Comparison of ENCODE assay signal across 8 cellular contexts in the genomic region with DNA sequence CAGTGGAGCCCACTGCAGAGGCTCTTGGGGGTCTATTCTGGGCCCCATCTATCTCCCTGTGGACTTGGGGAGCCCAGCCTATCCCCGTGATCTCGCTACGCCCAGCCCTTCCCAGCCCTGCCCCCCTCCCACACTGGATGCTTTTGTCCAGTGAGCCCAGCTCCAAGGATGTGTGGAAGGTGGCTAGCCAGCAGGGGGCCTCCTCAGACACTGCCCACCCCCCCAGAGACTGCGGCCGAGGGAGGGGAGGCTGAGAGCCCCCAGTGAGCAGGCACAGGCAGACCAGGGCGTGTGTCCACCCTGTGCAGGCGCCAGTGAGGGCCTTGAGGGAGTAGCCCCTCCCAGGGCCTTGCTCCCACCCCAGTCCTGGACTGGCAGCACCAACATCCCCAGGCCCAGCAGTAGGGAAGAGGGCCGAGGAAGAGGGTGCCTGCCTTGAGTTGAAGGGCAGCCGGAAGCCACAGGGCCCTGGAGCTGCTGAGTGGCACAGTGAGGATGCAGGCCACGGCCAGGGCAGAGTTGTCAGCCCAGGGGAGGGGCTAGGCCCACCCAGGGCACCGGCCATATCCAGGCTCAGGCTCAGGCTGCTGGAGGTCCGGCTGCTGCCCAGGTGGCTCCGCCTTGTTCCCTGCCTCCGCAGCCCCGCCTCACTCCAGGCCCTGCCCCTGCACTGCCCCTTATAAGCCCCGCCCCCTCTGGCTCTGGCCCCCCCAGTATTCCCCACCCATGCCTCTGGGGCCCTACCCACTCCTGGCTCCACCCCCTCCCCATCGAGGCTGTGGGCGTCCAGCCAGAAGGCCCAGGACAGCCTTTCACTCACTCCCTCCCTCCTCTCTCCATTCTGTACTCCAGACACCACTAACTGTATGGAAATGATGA. TPM values are rescaled to one million over a fixed set of nuclear protein-coding genes. Genes with fewer than 3 reads are reported as not detected.
DNase-seq lines count a peak whose midpoint lies in the region; ATAC-seq and TF ChIP-seq lines count a peak whose summit lies in the region.

No MANE protein-coding gene starts in this region.

- no peak overlapping the region for H3K4me3 Mint-ChIP-seq in memory B cell
- H3K4me3 Mint-ChIP-seq in activated T-helper 2 cell treated with anti-CD3 and anti-CD28 coated beads, Interferon-gamma antibody, Interleukin-2, Interleukin-4, amounts not matched to agents 10 μg/mL and 5 μg/mL and 100 μg/mL, durations not matched to agents 14 hours and 24 hours and 36 hours (ENCODE audit: low read depth): no peak overlapping the region
- no peak overlapping the region for H3K4me3 Mint-ChIP-seq in natural killer cell

- H3K4me1 Mint-ChIP-seq in memory B cell (no peaks in the 10 kb centered on the region), natural killer cell (peaks cover 0 to 16% of the 10 kb centered on the region in 2 donors)
- no peaks in the 10 kb centered on the region for H3K4me1 Mint-ChIP-seq in activated T-helper 2 cell treated with anti-CD3 and anti-CD28 coated beads, Interferon-gamma antibody, Interleukin-2, Interleukin-4, amounts not matched to agents 10 μg/mL and 5 μg/mL and 100 μg/mL, durations not matched to agents 14 hours and 24 hours and 36 hours (ENCODE audit: low read depth)

- H3K36me3 Mint-ChIP-seq in memory B cell: no peaks in the 10 kb centered on the region
- no peaks in the 10 kb centered on the region for H3K36me3 Mint-ChIP-seq in activated T-helper 2 cell treated with anti-CD3 and anti-CD28 coated beads, Interferon-gamma antibody, Interleukin-2, Interleukin-4, amounts not matched to agents 10 μg/mL and 5 μg/mL and 100 μg/mL, durations not matched to agents 14 hours and 24 hours and 36 hours (ENCODE audit: low read depth)
- no peaks in the 10 kb centered on the region for H3K36me3 Mint-ChIP-seq in natural killer cell

- intact Hi-C loops in activated T-helper 2 cell treated with anti-CD3 and anti-CD28 coated beads, Interferon-gamma antibody, Interleukin-2, Interleukin-4, amounts not matched to agents 10 μg/mL and 5 μg/mL and 100 μg/mL, durations not matched to agents 14 hours and 24 hours and 36 hours (cut with micrococcal nuclease): no loop called here
- intact Hi-C loops in natural killer cell (cut with micrococcal nuclease): no loop called here

- DNase-seq in Ammon's horn (ENCODE audit: low spot score) (peak; percentile 53), NCI-H1105 treated with DMSO at 0.1 percent for 48 hours (lab: John Stamatoyannopoulos, UW) (peak; percentile 80), cerebellum (ENCODE audit: low spot score) (peak; percentile 62), memory B cell (ENCODE audit: low spot score in 2 of 2) (no peak), natural killer cell (no peak), T-helper 9 cell (no peak)
- DNase-seq in activated T-helper 2 cell treated with anti-CD3 and anti-CD28 coated beads, Interferon-gamma antibody, Interleukin-2, Interleukin-4, amounts not matched to agents 10 μg/mL and 5 μg/mL and 100 μg/mL, durations not matched to agents 14 hours and 24 hours and 36 hours (ENCODE audit: low spot score): no peak

- no peak for TF ChIP-seq CTCF in natural killer cell (IDR thresholded peaks at IDR 0.05)

- ATAC-seq in memory B cell (ENCODE audit: low read depth) (no peak), natural killer cell (no peak), HG02763 (IDR thresholded peaks at IDR 0.05; ENCODE audit: unreplicated experiment) (no peak)

- no peaks in the 10 kb centered on the region for H3K27me3 Mint-ChIP-seq in memory B cell
- no peaks in the 10 kb centered on the region for H3K27me3 Mint-ChIP-seq in activated T-helper 2 cell treated with anti-CD3 and anti-CD28 coated beads, Interferon-gamma antibody, Interleukin-2, Interleukin-4, amounts not matched to agents 10 μg/mL and 5 μg/mL and 100 μg/mL, durations not matched to agents 14 hours and 24 hours and 36 hours (ENCODE audit: low read depth)
- no peaks in the 10 kb centered on the region for H3K27me3 Mint-ChIP-seq in natural killer cell (ENCODE audit: low read depth in 2 of 2)

- H3K9me3 Mint-ChIP-seq in memory B cell (no peaks in the 10 kb centered on the region), natural killer cell (no peaks in the 10 kb centered on the region)
- H3K9me3 Mint-ChIP-seq in activated T-helper 2 cell treated with anti-CD3 and anti-CD28 coated beads, Interferon-gamma antibody, Interleukin-2, Interleukin-4, amounts not matched to agents 10 μg/mL and 5 μg/mL and 100 μg/mL, durations not matched to agents 14 hours and 24 hours and 36 hours: no peaks in the 10 kb centered on the region

- H3K27ac Mint-ChIP-seq in memory B cell: peak overlapping the region; percentile 63
- H3K27ac Mint-ChIP-seq in activated T-helper 2 cell treated with anti-CD3 and anti-CD28 coated beads, Interferon-gamma antibody, Interleukin-2, Interleukin-4, amounts not matched to agents 10 μg/mL and 5 μg/mL and 100 μg/mL, durations not matched to agents 14 hours and 24 hours and 36 hours: no peak overlapping the region
- H3K27ac Mint-ChIP-seq in natural killer cell: no peak overlapping the region

RNA-seq across cellular contexts. Expression of gene MOB2, which starts 28.0 kb away (rescaled TPM):
- 14.7 TPM for total RNA-seq in cerebellum
- total RNA-seq in activated T-helper 2 cell treated with anti-CD3 and anti-CD28 coated beads, Interferon-gamma antibody, Interleukin-2, Interleukin-4, amounts not matched to agents 10 μg/mL and 5 μg/mL and 100 μg/mL, durations not matched to agents 14 hours and 24 hours and 36 hours: 23.1 and 23.3 TPM in 2 replicates
- total RNA-seq in natural killer cell: 10 to 100 TPM; 61.9 to 79.6 (median 78.5) TPM

Comparison
In these comparisons a context has a peak if more than half of its experiments do, and no peak if none do; other contexts are left out.
1. DNase-seq: peak in Ammon's horn (single experiment), NCI-H1105 treated with DMSO at 0.1 percent for 48 hours (single experiment) and cerebellum (single experiment); none in memory B cell (0 of 2), activated T-helper 2 cell treated with anti-CD3 and anti-CD28 coated beads, Interferon-gamma antibody, Interleukin-2, Interleukin-4, amounts not matched to agents 10 μg/mL and 5 μg/mL and 100 μg/mL, durations not matched to agents 14 hours and 24 hours and 36 hours (single experiment), natural killer cell (single experiment) and T-helper 9 cell (single experiment).